ENCODE assay signal across 8 cellular contexts in genomic region chr2:10813085-10813748, GRCh38. TPM values are rescaled to one million over a fixed set of nuclear protein-coding genes. Genes with fewer than 3 reads are reported as not detected.
A peak's percentile ranks its signal among the peaks of the same experiment; 100 is the strongest.
DNase-seq lines count a peak whose midpoint lies in the region; ATAC-seq and TF ChIP-seq lines count a peak whose summit lies in the region.

No MANE protein-coding gene starts in this region.

- CTCF ChIA-PET in CD4-positive, alpha-beta T cell (lab: Charles Lee) = interaction anchor here (0.8 to 1.6 kb wide), 3 partner anchors 19 to 319 kb away, joined by 3 to 6 read pairs (median 3); a partner anchor contains a TSS

- H3K36me3 ChIP-seq in neural progenitor cell = no peaks in the 10 kb centered on the region

- peak overlapping the region; percentile 91 for H3K4me3 ChIP-seq in neural progenitor cell

- peaks cover 9% of the 10 kb centered on the region for H3K36me3 Mint-ChIP-seq in CD4-positive, alpha-beta T cell (ENCODE audit: low read depth)
- H3K36me3 Mint-ChIP-seq in effector memory CD8-positive, alpha-beta T cell (ENCODE audit: insufficient read depth) = peaks cover 16% of the 10 kb centered on the region
- H3K36me3 Mint-ChIP-seq in neural progenitor cell = peaks cover 7% of the 10 kb centered on the region

- H4K20me1 ChIP-seq in neural progenitor cell (ENCODE audit: low read depth) = peaks cover 40% of the 10 kb centered on the region

- peaks cover 5% of the 10 kb centered on the region for H3K27me3 Mint-ChIP-seq in CD4-positive, alpha-beta T cell
- H3K27me3 Mint-ChIP-seq in effector memory CD8-positive, alpha-beta T cell = peaks cover 0 to 7% of the 10 kb centered on the region in 2 donors
- peaks cover 6% of the 10 kb centered on the region for H3K27me3 Mint-ChIP-seq in neural progenitor cell (ENCODE audit: insufficient read depth, low read depth)

- no peak overlapping the region for H3K9ac ChIP-seq in neural progenitor cell

- no peak for TF ChIP-seq CTCF in CD4-positive, alpha-beta T cell (IDR thresholded peaks at IDR 0.05)
- TF ChIP-seq CTCF in neural progenitor cell (IDR thresholded peaks at IDR 0.05) = no peak

- POLR2A ChIA-PET in CD4-positive, alpha-beta T cell (lab: Charles Lee) = interaction anchor here (0.8 to 2.8 kb wide), 10 partner anchors 19 to 1078 kb away, joined by 3 to 16 read pairs (median 8); partner anchors contain the start of genes ROCK2 and SLC66A3

- peak overlapping the region; percentile 91 for H3K4me3 Mint-ChIP-seq in CD4-positive, alpha-beta T cell
- peak overlapping the region; percentile 88 to 90 for H3K4me3 Mint-ChIP-seq in effector memory CD8-positive, alpha-beta T cell
- H3K4me3 Mint-ChIP-seq in neural progenitor cell = peak overlapping the region; percentile 87

- H3K4me1 Mint-ChIP-seq in CD4-positive, alpha-beta T cell (ENCODE audit: low read depth) = peaks cover 27% of the 10 kb centered on the region
- H3K4me1 Mint-ChIP-seq in effector memory CD8-positive, alpha-beta T cell (ENCODE audit: low read depth in 2 of 2) = peaks cover 22 to 28% of the 10 kb centered on the region in 2 donors
- peaks cover 41% of the 10 kb centered on the region for H3K4me1 Mint-ChIP-seq in neural progenitor cell

- no peak overlapping the region for H3K27ac ChIP-seq in CD4-positive, alpha-beta T cell (ENCODE audit: low read depth, low read length)
- no peak overlapping the region for H3K27ac ChIP-seq in neural progenitor cell

- DNase-seq in CD4-positive, alpha-beta T cell = no peak
- peak; percentile 2 for DNase-seq in NCI-H226
- DNase-seq in effector memory CD8-positive, alpha-beta T cell = peak in 1 of 3 experiments; percentile 21
- DNase-seq in neural progenitor cell (ENCODE audit: low spot score) = no peak
- DNase-seq in hepatic stellate cell (ENCODE audit: low spot score) = no peak
- no peak for DNase-seq in stimulated activated CD4-positive, alpha-beta T cell treated with anti-CD3 and anti-CD28 coated beads, Interleukin-2, amount 100 ng/mL, for 24 hours
- DNase-seq in NCI-H510A (lab: John Stamatoyannopoulos, UW) = no peak

- H3K27me3 ChIP-seq in CD4-positive, alpha-beta T cell (ENCODE audit: control insufficient read depth, insufficient read depth, low read length) = no peaks in the 10 kb centered on the region
- no peaks in the 10 kb centered on the region for H3K27me3 ChIP-seq in neural progenitor cell

- peaks cover 29% of the 10 kb centered on the region for H3K4me1 ChIP-seq in neural progenitor cell

- H3K27ac Mint-ChIP-seq in CD4-positive, alpha-beta T cell = peak overlapping the region; percentile 79
- H3K27ac Mint-ChIP-seq in effector memory CD8-positive, alpha-beta T cell = peak overlapping the region in 1 of 2 donors; percentile 51
- H3K27ac Mint-ChIP-seq in neural progenitor cell = no peak overlapping the region

- H3K4me2 ChIP-seq in neural progenitor cell = peak overlapping the region; percentile 74

- H3K9me3 ChIP-seq in CD4-positive, alpha-beta T cell (ENCODE audit: control insufficient read depth, low read length) = no peaks in the 10 kb centered on the region
- H3K9me3 ChIP-seq in neural progenitor cell (ENCODE audit: low read depth) = no peaks in the 10 kb centered on the region

- H2AFZ ChIP-seq in neural progenitor cell (replicated peaks) = peak overlapping the region; percentile 73

- intact Hi-C loops in CD4-positive, alpha-beta T cell (cut with DNase I, micrococcal nuclease) = loop anchor here in 1 of 2 experiments (5.0 to 10.0 kb wide), 6 partner anchors 314 to 1976 kb away; partner anchors contain the start of genes CPSF3, ITGB1BP1, KIDINS220 and LPIN1

- H3K9me3 Mint-ChIP-seq in CD4-positive, alpha-beta T cell = no peaks in the 10 kb centered on the region
- no peaks in the 10 kb centered on the region for H3K9me3 Mint-ChIP-seq in effector memory CD8-positive, alpha-beta T cell
- H3K9me3 Mint-ChIP-seq in neural progenitor cell = no peaks in the 10 kb centered on the region

- peaks cover 41% of the 10 kb centered on the region for H3K79me2 ChIP-seq in neural progenitor cell (ENCODE audit: low read depth)

- H3F3A ChIP-seq in neural progenitor cell (ENCODE audit: low read depth) = peaks cover 18% of the 10 kb centered on the region

- ATAC-seq in CD4-positive, alpha-beta T cell (ENCODE audit: poor library complexity) = no peak
- ATAC-seq in effector memory CD8-positive, alpha-beta T cell (replicated peaks) = no peak
- ATAC-seq in GM21737 (IDR thresholded peaks at IDR 0.05; ENCODE audit: unreplicated experiment) = no peak

RNA-seq across cellular contexts. Expression of gene PDIA6, which starts 0.6 kb away (rescaled TPM):
- 10 to 100 TPM; 25.5 to 26.3 TPM for total RNA-seq in CD4-positive, alpha-beta T cell
- 299 and 381 TPM in 2 replicates for total RNA-seq in neural progenitor cell (ENCODE audit: low replicate concordance)

Comparison
In these comparisons a context has a peak if more than half of its experiments do, and no peak if none do; other contexts are left out.
1. RNA of gene PDIA6, which starts 0.6 kb away (total RNA-seq): 299 to 381 TPM in neural progenitor cell; 25.5 to 26.3 TPM in CD4-positive, alpha-beta T cell; every median in the first group is over 10 times any median in the second.
2. Peak in every context shown above with its lines, with median percentiles within 50 percentile points of each other: H3K4me3 Mint-ChIP-seq.